Comparison of ENCODE assay signal across 11 cellular contexts in the genomic region with DNA sequence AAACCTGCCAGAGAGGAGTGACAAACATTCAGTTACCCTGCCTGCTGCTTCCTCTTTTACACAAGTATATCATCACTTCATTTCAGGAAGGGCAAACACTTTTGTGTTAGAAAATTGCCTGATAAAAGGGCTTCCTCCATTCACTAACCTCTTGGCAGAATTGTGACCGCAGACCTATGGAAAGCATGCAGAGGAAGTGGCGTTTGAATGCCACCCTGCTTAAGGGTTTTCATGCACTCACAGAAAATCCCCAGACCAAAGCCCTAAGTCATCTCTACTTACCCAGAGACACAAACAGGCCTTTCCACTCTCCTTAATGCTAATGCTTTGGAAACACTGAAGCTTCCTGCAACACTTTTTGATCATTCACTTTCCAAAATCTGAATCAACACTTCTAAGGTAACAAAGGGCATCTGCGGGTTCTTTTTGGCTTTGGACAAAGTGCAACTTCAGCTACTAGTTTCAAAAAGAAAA. TPM values are rescaled to one million over a fixed set of nuclear protein-coding genes. Genes with fewer than 3 reads are reported as not detected.
DNase-seq lines count a peak whose midpoint lies in the region; ATAC-seq and TF ChIP-seq lines count a peak whose summit lies in the region.
"Had no signal": no experiment of that assay in that cellular context is flagged by ENCODE, and none has a peak within 500 bp of the region (broad histone marks: within the 10 kb centered on the region; RNA-seq: fewer than 3 reads in every experiment).

No MANE protein-coding gene starts in this region.

- H3K27me3 ChIP-seq in stomach, result no peaks in the 10 kb centered on the region

- H3K4me3 Mint-ChIP-seq in activated CD8-positive, alpha-beta memory T cell treated with anti-CD3 and anti-CD28 coated beads, Interleukin-2, amount 10 ng/mL, durations not matched to agents 7 days and 5 days, result no peak overlapping the region
- no peak overlapping the region for H3K4me3 Mint-ChIP-seq in endothelial cell (ENCODE audit: unreplicated experiment)
- H3K4me3 Mint-ChIP-seq: brain had no signal

- no peak overlapping the region for H3K4me3 ChIP-seq in stomach

- no peaks in the 10 kb centered on the region for H3K9me3 ChIP-seq in stomach

- CTCF ChIA-PET in activated CD8-positive, alpha-beta memory T cell treated with anti-CD3 and anti-CD28 coated beads, Interleukin-2, amount 10 ng/mL, durations not matched to agents 7 days and 5 days (lab: Charles Lee), result no interaction called here

- TF ChIP-seq CTCF in endothelial cell (IDR thresholded peaks at IDR 0.05; ENCODE audit: unreplicated experiment) (no peak), stomach (IDR thresholded peaks at IDR 0.05) (no peak)

- H3K36me3 ChIP-seq in stomach, result no peaks in the 10 kb centered on the region

- H3K4me1 Mint-ChIP-seq in activated CD8-positive, alpha-beta memory T cell treated with anti-CD3 and anti-CD28 coated beads, Interleukin-2, amount 10 ng/mL, durations not matched to agents 7 days and 5 days, result peaks cover 9% of the 10 kb centered on the region
- peaks cover 24% of the 10 kb centered on the region for H3K4me1 Mint-ChIP-seq in endothelial cell (ENCODE audit: unreplicated experiment)

- peak; percentile 44 for DNase-seq in activated CD8-positive, alpha-beta memory T cell treated with anti-CD3 and anti-CD28 coated beads, Interleukin-2, amount 10 ng/mL, durations not matched to agents 7 days and 5 days
- no peak for DNase-seq in activated CD8-positive, alpha-beta memory T cell treated with anti-CD3 and anti-CD28 coated beads, Interleukin-2, amount 50 U/mL, for 48 hours
- peak; percentile 98 for DNase-seq in Kasumi-1 (lab: John Stamatoyannopoulos, UW)
- no peak for DNase-seq in activated naive CD4-positive, alpha-beta T cell treated with anti-CD3 and anti-CD28 coated beads, Interleukin-2, amount 50 U/mL, for 72 hours (ENCODE audit: low spot score in 2 of 2)
- DNase-seq in stimulated activated naive CD8-positive, alpha-beta T cell treated with anti-CD3 and anti-CD28 coated beads, Interleukin-15, Interleukin-2, amounts not matched to agents 100 U/mL and 50 U/mL, for 24 hours, result peak; percentile 48
- no peak for DNase-seq in endothelial cell (ENCODE audit: low spot score)
- no peak for DNase-seq in H4 (ENCODE audit: low spot score)
- DNase-seq in stomach, result no peak
- DNase-seq: SHP77 treated with DMSO at 0.1 percent for 48 hours had no signal

- no peaks in the 10 kb centered on the region for H3K9me3 Mint-ChIP-seq in activated CD8-positive, alpha-beta memory T cell treated with anti-CD3 and anti-CD28 coated beads, Interleukin-2, amount 10 ng/mL, durations not matched to agents 7 days and 5 days (ENCODE audit: low read depth)
- no peaks in the 10 kb centered on the region for H3K9me3 Mint-ChIP-seq in activated naive CD4-positive, alpha-beta T cell treated with anti-CD3 and anti-CD28 coated beads, Interleukin-2, amount 50 U/mL, for 72 hours
- H3K9me3 Mint-ChIP-seq in endothelial cell (ENCODE audit: unreplicated experiment), result no peaks in the 10 kb centered on the region
- H3K9me3 Mint-ChIP-seq: brain had no signal

- intact Hi-C loops in stomach (cut with DNase I; ENCODE audit: low total_unique reads), result no loop called here

- no peak for TF ChIP-seq POLR2A in stomach (IDR thresholded peaks at IDR 0.05)

- 55 to 63% (median 59%) methylated on average over 3 of the region's 3 CpGs for WGBS in stomach, 5 donors

- no peak for TF ChIP-seq EP300 in stomach (IDR thresholded peaks at IDR 0.05)

- no peaks in the 10 kb centered on the region for H3K4me1 ChIP-seq in stomach

- no peak overlapping the region for H3K27ac Mint-ChIP-seq in activated CD8-positive, alpha-beta memory T cell treated with anti-CD3 and anti-CD28 coated beads, Interleukin-2, amount 10 ng/mL, durations not matched to agents 7 days and 5 days
- peak overlapping the region in 1 of 2 donors; percentile 84 for H3K27ac Mint-ChIP-seq in activated naive CD4-positive, alpha-beta T cell treated with anti-CD3 and anti-CD28 coated beads, Interleukin-2, amount 50 U/mL, for 72 hours
- H3K27ac Mint-ChIP-seq in endothelial cell (ENCODE audit: unreplicated experiment), result no peak overlapping the region

- no peak for ATAC-seq in activated CD8-positive, alpha-beta memory T cell treated with anti-CD3 and anti-CD28 coated beads, Interleukin-2, amount 10 ng/mL, durations not matched to agents 7 days and 5 days
- ATAC-seq in activated naive CD4-positive, alpha-beta T cell treated with anti-CD3 and anti-CD28 coated beads, Interleukin-2, amount 50 U/mL, for 72 hours, result peak; percentile 67 to 92
- peak; percentile 89 for ATAC-seq in stimulated activated naive CD8-positive, alpha-beta T cell treated with anti-CD3 and anti-CD28 coated beads, Interleukin-15, Interleukin-2, amounts not matched to agents 100 U/mL and 50 U/mL, for 24 hours

- H3K36me3 Mint-ChIP-seq in activated CD8-positive, alpha-beta memory T cell treated with anti-CD3 and anti-CD28 coated beads, Interleukin-2, amount 10 ng/mL, durations not matched to agents 7 days and 5 days, result no peaks in the 10 kb centered on the region
- no peaks in the 10 kb centered on the region for H3K36me3 Mint-ChIP-seq in activated naive CD4-positive, alpha-beta T cell treated with anti-CD3 and anti-CD28 coated beads, Interleukin-2, amount 50 U/mL, for 72 hours
- no peaks in the 10 kb centered on the region for H3K36me3 Mint-ChIP-seq in endothelial cell (ENCODE audit: low read depth, unreplicated experiment)
- H3K36me3 Mint-ChIP-seq: brain had no signal

- peak overlapping the region in 1 of 5 donors; percentile 10 for H3K27ac ChIP-seq in stomach
- H3K27ac ChIP-seq: KMS-11 had no signal

- peaks cover 8% of the 10 kb centered on the region for H3K27me3 Mint-ChIP-seq in activated CD8-positive, alpha-beta memory T cell treated with anti-CD3 and anti-CD28 coated beads, Interleukin-2, amount 10 ng/mL, durations not matched to agents 7 days and 5 days
- peaks cover 2% of the 10 kb centered on the region for H3K27me3 Mint-ChIP-seq in endothelial cell (ENCODE audit: unreplicated experiment)
- H3K27me3 Mint-ChIP-seq: brain had no signal

RNA-seq across cellular contexts. Expression of a gene that starts 22.1 kb away (rescaled TPM):
- total RNA-seq in activated CD8-positive, alpha-beta memory T cell treated with anti-CD3 and anti-CD28 coated beads, Interleukin-2, amount 10 ng/mL, durations not matched to agents 7 days and 5 days, result 10 to 100 TPM; 11.7 to 16.0 TPM
- total RNA-seq in activated naive CD4-positive, alpha-beta T cell treated with anti-CD3 and anti-CD28 coated beads, Interleukin-2, amount 50 U/mL, for 72 hours, result 10 to 100 TPM; 24.9 to 33.1 TPM
- total RNA-seq in endothelial cell (ENCODE audit: unreplicated experiment) (30.3 TPM), stomach (100 to 1,000 TPM in 2 of 5 donors, 10 to 100 TPM in 3; 37.1 to 159 (median 71.2) TPM)
- total RNA-seq in H4 (2014; rRNA removed; shearing (Covaris generic)), result 2.4 and 4.5 TPM in 2 replicates
- 10 to 100 TPM in 1 of 3 donors, 1 to 10 TPM in 2; 4.3 to 12.1 (median 8.6) TPM for polyA plus RNA-seq in stomach

Comparison
In these comparisons a context has a peak if more than half of its experiments do, and no peak if none do; other contexts are left out.
1. DNase-seq: peak in activated CD8-positive, alpha-beta memory T cell treated with anti-CD3 and anti-CD28 coated beads, Interleukin-2, amount 10 ng/mL, durations not matched to agents 7 days and 5 days (single experiment), Kasumi-1 (2 of 2) and stimulated activated naive CD8-positive, alpha-beta T cell treated with anti-CD3 and anti-CD28 coated beads, Interleukin-15, Interleukin-2, amounts not matched to agents 100 U/mL and 50 U/mL, for 24 hours (single experiment); none in activated CD8-positive, alpha-beta memory T cell treated with anti-CD3 and anti-CD28 coated beads, Interleukin-2, amount 50 U/mL, for 48 hours (single experiment), activated naive CD4-positive, alpha-beta T cell treated with anti-CD3 and anti-CD28 coated beads, Interleukin-2, amount 50 U/mL, for 72 hours (0 of 2), endothelial cell (single experiment), H4 (single experiment) and stomach (single experiment).